ENCODE assay signal across 11 cellular contexts in genomic region chr3:195197764-195198423, GRCh38.
A peak's percentile ranks its signal among the peaks of the same experiment; 100 is the strongest.
DNase-seq lines count a peak whose midpoint lies in the region; ATAC-seq and TF ChIP-seq lines count a peak whose summit lies in the region.
"Had no signal": no experiment of that assay in that cellular context is flagged by ENCODE, and none has a peak within 500 bp of the region (broad histone marks: within the 10 kb centered on the region; RNA-seq: fewer than 3 reads in every experiment).

No MANE protein-coding gene starts in this region.

- no peak for TF ChIP-seq CTCF in fibroblast of the aortic adventitia (IDR thresholded peaks at IDR 0.05; ENCODE audit: insufficient read depth, low read length)
- TF ChIP-seq CTCF in type B pancreatic cell (conservative IDR thresholded peaks at IDR 0.05): no peak

- H3K4me3 ChIP-seq in fibroblast of the aortic adventitia (ENCODE audit: low read depth, low read length): no peak overlapping the region
- H3K4me3 ChIP-seq: pancreas had no signal

- H3K27ac Mint-ChIP-seq in type B pancreatic cell: no peak overlapping the region
- H3K27ac Mint-ChIP-seq: B cell had no signal

- no peak overlapping the region for H3K4me3 Mint-ChIP-seq in type B pancreatic cell
- H3K4me3 Mint-ChIP-seq: B cell had no signal

- peak; percentile 28 for DNase-seq in activated CD8-positive, alpha-beta memory T cell treated with anti-CD3 and anti-CD28 coated beads, Interleukin-2, amount 50 U/mL, for 48 hours
- no peak for DNase-seq in activated CD8-positive, alpha-beta memory T cell treated with anti-CD3 and anti-CD28 coated beads, Interleukin-2, amount 50 U/mL, for 4 hours
- DNase-seq in SKM-1 (lab: John Stamatoyannopoulos, UW; ENCODE audit: unreplicated experiment) (peak; percentile 45), fibroblast of the aortic adventitia (ENCODE audit: low read depth) (peak; percentile 20), type B pancreatic cell (ENCODE audit: extremely low spot score, unreplicated experiment) (peak; percentile 24), mesenteric fat pad (ENCODE audit: low spot score) (no peak)
- DNase-seq: NCI-H510A treated with DMSO at 0.1 percent for 48 hours had no signal

- ATAC-seq in GM19023 (IDR thresholded peaks at IDR 0.05; ENCODE audit: unreplicated experiment): no peak
- ATAC-seq in GM18907 (IDR thresholded peaks at IDR 0.05; ENCODE audit: unreplicated experiment): no peak

- H3K36me3 Mint-ChIP-seq in type B pancreatic cell: no peaks in the 10 kb centered on the region

- H3K4me1 Mint-ChIP-seq in type B pancreatic cell (ENCODE audit: unreplicated experiment): peaks cover 28% of the 10 kb centered on the region

- H3K27me3 Mint-ChIP-seq in type B pancreatic cell: no peaks in the 10 kb centered on the region
- H3K27me3 Mint-ChIP-seq: B cell had no signal

- H3K9me3 Mint-ChIP-seq in type B pancreatic cell: no peaks in the 10 kb centered on the region

Comparison
In these comparisons a context has a peak if more than half of its experiments do, and no peak if none do; other contexts are left out.
1. DNase-seq: peak in activated CD8-positive, alpha-beta memory T cell treated with anti-CD3 and anti-CD28 coated beads, Interleukin-2, amount 50 U/mL, for 48 hours (single experiment), SKM-1 (single experiment), fibroblast of the aortic adventitia (single experiment) and type B pancreatic cell (single experiment); none in activated CD8-positive, alpha-beta memory T cell treated with anti-CD3 and anti-CD28 coated beads, Interleukin-2, amount 50 U/mL, for 4 hours (single experiment) and mesenteric fat pad (single experiment).